Comparison of ENCODE assay signal across 9 cellular contexts in the genomic region with DNA sequence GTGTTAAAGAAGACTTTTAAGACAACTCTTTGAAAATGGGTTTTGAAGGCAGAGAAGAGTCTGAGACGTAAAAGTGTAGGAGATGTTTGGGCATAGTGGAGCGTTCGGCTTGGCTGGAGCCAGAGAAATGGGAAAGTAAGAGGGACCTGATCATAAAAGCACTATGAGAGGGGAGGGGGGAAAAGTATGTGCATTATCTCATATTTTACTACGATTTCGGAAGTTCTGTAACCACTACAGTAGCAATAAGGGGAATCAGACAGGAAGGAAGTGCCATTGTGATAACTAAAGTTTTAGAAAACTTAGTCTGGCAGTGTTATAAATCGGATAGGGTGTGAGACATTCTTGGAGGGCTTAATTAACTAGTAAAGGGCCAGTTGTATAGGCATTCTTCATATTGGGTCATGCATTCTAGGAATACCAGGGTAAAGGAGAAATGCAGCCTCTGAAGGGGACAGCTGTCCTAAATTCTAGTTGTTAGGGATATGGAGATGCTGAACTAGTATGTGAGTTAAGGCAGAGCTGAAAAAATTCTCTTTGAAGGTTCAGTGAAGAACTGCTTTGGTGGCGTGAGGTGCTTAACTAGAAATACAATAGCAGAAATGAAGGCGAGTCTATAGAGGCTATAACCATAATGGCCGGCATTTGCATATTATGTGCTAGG.
A peak's percentile ranks its signal among the peaks of the same experiment; 100 is the strongest.
DNase-seq lines count a peak whose midpoint lies in the region; ATAC-seq and TF ChIP-seq lines count a peak whose summit lies in the region.
"Had no signal": no experiment of that assay in that cellular context is flagged by ENCODE, and none has a peak within 500 bp of the region (broad histone marks: within the 10 kb centered on the region; RNA-seq: fewer than 3 reads in every experiment).

No MANE protein-coding gene starts in this region.

- peak overlapping the region; percentile 72 for H3K4me3 Mint-ChIP-seq in natural killer cell treated with Interleukin-12 subunit alpha and Interleukin-12 subunit beta and Interleukin-15 and Interleukin-18, amount 100 ng/mL, for 72 hours

- H3K4me1 Mint-ChIP-seq in natural killer cell treated with Interleukin-12 subunit alpha and Interleukin-12 subunit beta and Interleukin-15 and Interleukin-18, amount 100 ng/mL, for 72 hours (ENCODE audit: low read depth in 2 of 2), result peaks cover 17 to 23% of the 10 kb centered on the region in 2 donors

- H3K27me3 Mint-ChIP-seq in natural killer cell treated with Interleukin-12 subunit alpha and Interleukin-12 subunit beta and Interleukin-15 and Interleukin-18, amount 100 ng/mL, for 72 hours, result peaks cover 16 to 33% of the 10 kb centered on the region in 2 donors

- H3K9me3 Mint-ChIP-seq in natural killer cell treated with Interleukin-12 subunit alpha and Interleukin-12 subunit beta and Interleukin-15 and Interleukin-18, amount 100 ng/mL, for 72 hours, result peaks cover 6% of the 10 kb centered on the region

- peaks cover 6% of the 10 kb centered on the region for H3K36me3 Mint-ChIP-seq in natural killer cell treated with Interleukin-12 subunit alpha and Interleukin-12 subunit beta and Interleukin-15 and Interleukin-18, amount 100 ng/mL, for 72 hours

- DNase-seq in AG09309 (ENCODE audit: low read depth) (no peak), choroid plexus epithelial cell (ENCODE audit: low read depth) (no peak), activated gamma-delta T cell treated with Interleukin-2 at 50 U/mL for 16 hours (no peak), cerebellum (ENCODE audit: low spot score) (no peak)
- no peak for DNase-seq in natural killer cell treated with Interleukin-12 subunit alpha and Interleukin-12 subunit beta and Interleukin-15 and Interleukin-18, amount 100 ng/mL, for 72 hours (ENCODE audit: low spot score)

- H3K4me3 ChIP-seq in AG09309 (ENCODE audit: control insufficient read depth, low read depth, low read length), result peak overlapping the region; percentile 67; the same call in 1 of the 2 replicates
- peak overlapping the region; percentile 69 for H3K4me3 ChIP-seq in choroid plexus epithelial cell (ENCODE audit: low read depth, low read length)

- peak; percentile 21 for ATAC-seq in HG03175 (IDR thresholded peaks at IDR 0.05; ENCODE audit: unreplicated experiment)
- no peak for ATAC-seq in natural killer cell treated with Interleukin-12 subunit alpha and Interleukin-12 subunit beta and Interleukin-15 and Interleukin-18, amount 100 ng/mL, for 72 hours
- ATAC-seq in GM18511 (IDR thresholded peaks at IDR 0.05; ENCODE audit: unreplicated experiment), result no peak
- ATAC-seq in HG03139 (IDR thresholded peaks at IDR 0.05; ENCODE audit: unreplicated experiment), result no peak
- ATAC-seq: Panc1 had no signal

- TF ChIP-seq CTCF in AG09309 (IDR thresholded peaks at IDR 0.05; ENCODE audit: control insufficient read depth, insufficient read depth, low read depth, low read length, missing control alignments) (no peak), choroid plexus epithelial cell (conservative IDR thresholded peaks at IDR 0.05; ENCODE audit: low read depth, low read length) (no peak)

- peak overlapping the region in 1 of 2 donors; percentile 22 for H3K27ac Mint-ChIP-seq in natural killer cell treated with Interleukin-12 subunit alpha and Interleukin-12 subunit beta and Interleukin-15 and Interleukin-18, amount 100 ng/mL, for 72 hours
